1 cellular context compared by ENCODE assay signal in the genomic region with DNA sequence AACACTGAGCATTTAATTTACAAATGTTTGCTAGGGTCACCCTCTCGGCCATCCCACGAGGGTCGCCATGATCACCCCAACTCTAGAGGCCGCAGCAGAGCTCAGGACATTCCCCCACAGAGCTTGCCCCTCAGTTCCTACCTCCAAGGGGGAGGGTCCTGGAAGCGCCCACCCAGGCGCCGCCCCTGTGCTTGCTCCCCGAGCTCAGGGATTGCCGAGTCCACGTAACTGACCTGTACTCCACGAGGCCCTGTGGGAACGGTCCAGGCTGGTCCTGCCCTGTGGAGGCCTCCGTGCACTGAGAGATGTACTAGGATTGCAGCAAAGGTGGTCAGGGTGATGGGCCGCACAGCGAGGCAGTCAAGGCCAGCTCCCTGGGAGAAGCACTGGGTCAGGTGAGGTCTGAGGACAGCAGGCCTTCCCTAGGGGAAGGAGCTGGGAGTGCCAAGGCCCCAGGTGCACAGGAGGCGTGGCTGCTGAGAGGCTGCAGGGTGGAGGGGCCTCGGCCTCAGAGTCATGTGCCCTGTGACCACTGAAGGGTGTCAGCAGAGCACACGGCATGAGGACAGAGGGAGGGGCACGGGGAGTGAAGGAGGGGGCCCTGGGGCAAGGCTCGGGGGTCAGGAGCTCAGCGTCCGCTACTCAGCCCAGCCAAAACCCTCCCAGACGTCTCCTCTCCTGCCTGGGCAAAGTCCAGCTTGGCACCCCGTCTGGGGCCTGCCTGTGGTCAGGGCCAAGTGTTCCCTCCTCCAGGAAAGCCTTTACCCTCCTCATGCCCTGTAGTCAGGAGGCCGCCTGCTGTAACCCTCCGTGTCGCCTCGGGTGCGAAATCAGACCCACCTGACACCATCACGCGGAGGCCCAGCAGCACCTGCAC.
TF ChIP-seq lines count a peak whose summit lies in the region.

No MANE protein-coding gene starts in this region.

TF ChIP-seq in K562, 482 proteins besides CTCF, POLR2A, EP300 and RAD21:
- TF ChIP-seq NR1H2 (CRISPR knock-in tag; IDR thresholded peaks at IDR 0.05) (no peak), GTF2A2 (tag; IDR thresholded peaks at IDR 0.05) (no peak), POLR2B (IDR thresholded peaks at IDR 0.05; ENCODE audit: low read depth, partially characterized antibody) (peak; percentile 25), NR2F6 (CRISPR knock-in tag; IDR thresholded peaks at IDR 0.05) (no peak), RBFOX2 (IDR thresholded peaks at IDR 0.05; ENCODE audit: low read depth, low read length) (peak; percentile 48; the same call in 1 of the 2 replicates), SOX6 (IDR thresholded peaks at IDR 0.05) (no peak), XRCC3 (IDR thresholded peaks at IDR 0.05) (no peak), ETV6 (IDR thresholded peaks at IDR 0.05; ENCODE audit: borderline replicate concordance in 1 of 2, low read depth in 2 of 2, low read length in 1 of 2) (no peak), ETV6 (CRISPR knock-in tag; IDR thresholded peaks at IDR 0.05; ENCODE audit: borderline replicate concordance) (no peak), POLR2G (IDR thresholded peaks at IDR 0.05; ENCODE audit: low read depth, low read length) (peak; percentile 44), ZNF778 (CRISPR knock-in tag; IDR thresholded peaks at IDR 0.05) (no peak), KDM5B (IDR thresholded peaks at IDR 0.05; ENCODE audit: insufficient replicate concordance, low read depth, low read length) (peak; percentile 22), ZNF644 (tag; IDR thresholded peaks at IDR 0.05; ENCODE audit: low read depth) (no peak), BMI1 (IDR thresholded peaks at IDR 0.05; ENCODE audit: low read length) (no peak), ZNF445 (CRISPR knock-in tag; IDR thresholded peaks at IDR 0.05; ENCODE audit: low read depth) (no peak), ELF2 (CRISPR knock-in tag; IDR thresholded peaks at IDR 0.05) (no peak), ZNF75A (CRISPR knock-in tag; IDR thresholded peaks at IDR 0.05) (no peak)
- TF ChIP-seq, protein P1, sequence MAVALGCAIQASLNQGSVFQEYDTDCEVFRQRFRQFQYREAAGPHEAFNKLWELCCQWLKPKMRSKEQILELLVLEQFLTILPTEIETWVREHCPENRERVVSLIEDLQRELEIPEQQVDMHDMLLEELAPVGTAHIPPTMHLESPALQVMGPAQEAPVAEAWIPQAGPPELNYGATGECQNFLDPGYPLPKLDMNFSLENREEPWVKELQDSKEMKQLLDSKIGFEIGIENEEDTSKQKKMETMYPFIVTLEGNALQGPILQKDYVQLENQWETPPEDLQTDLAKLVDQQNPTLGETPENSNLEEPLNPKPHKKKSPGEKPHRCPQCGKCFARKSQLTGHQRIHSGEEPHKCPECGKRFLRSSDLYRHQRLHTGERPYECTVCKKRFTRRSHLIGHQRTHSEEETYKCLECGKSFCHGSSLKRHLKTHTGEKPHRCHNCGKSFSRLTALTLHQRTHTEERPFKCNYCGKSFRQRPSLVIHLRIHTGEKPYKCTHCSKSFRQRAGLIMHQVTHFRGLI (CRISPR knock-in tag; IDR thresholded peaks at IDR 0.05): no peak
- TF ChIP-seq, protein P2, sequence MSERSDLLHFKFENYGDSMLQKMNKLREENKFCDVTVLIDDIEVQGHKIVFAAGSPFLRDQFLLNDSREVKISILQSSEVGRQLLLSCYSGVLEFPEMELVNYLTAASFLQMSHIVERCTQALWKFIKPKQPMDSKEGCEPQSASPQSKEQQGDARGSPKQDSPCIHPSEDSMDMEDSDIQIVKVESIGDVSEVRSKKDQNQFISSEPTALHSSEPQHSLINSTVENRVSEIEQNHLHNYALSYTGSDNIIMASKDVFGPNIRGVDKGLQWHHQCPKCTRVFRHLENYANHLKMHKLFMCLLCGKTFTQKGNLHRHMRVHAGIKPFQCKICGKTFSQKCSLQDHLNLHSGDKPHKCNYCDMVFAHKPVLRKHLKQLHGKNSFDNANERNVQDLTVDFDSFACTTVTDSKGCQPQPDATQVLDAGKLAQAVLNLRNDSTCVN (CRISPR knock-in tag; IDR thresholded peaks at IDR 0.05): no peak
- TF ChIP-seq, protein P3, sequence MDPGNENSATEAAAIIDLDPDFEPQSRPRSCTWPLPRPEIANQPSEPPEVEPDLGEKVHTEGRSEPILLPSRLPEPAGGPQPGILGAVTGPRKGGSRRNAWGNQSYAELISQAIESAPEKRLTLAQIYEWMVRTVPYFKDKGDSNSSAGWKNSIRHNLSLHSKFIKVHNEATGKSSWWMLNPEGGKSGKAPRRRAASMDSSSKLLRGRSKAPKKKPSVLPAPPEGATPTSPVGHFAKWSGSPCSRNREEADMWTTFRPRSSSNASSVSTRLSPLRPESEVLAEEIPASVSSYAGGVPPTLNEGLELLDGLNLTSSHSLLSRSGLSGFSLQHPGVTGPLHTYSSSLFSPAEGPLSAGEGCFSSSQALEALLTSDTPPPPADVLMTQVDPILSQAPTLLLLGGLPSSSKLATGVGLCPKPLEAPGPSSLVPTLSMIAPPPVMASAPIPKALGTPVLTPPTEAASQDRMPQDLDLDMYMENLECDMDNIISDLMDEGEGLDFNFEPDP (CRISPR knock-in tag; IDR thresholded peaks at IDR 0.05): no peak
